18 cellular contexts compared by ENCODE assay signal in the genomic region with DNA sequence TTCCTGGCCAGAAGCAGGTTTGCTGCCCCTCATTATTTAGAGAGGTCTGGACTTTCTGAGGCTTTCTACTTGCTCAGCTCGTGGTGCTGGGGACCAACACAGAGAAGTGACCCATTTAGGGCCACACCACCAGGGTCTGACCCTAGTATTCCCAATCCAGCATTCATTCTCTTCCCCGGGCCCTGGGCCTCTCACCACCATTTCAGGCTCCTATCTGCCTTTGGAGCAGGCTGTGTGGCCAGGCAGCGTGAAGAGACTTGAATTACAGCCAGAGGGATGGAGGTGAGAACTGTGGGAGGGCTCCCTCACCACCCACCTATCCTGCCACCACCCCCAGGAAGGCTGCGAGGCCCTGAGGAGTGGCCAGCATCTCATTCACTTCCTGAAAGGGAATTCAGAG. TPM values are rescaled to one million over a fixed set of nuclear protein-coding genes. Genes with fewer than 3 reads are reported as not detected.
DNase-seq lines count a peak whose midpoint lies in the region; ATAC-seq, FAIRE-seq and TF ChIP-seq lines count a peak whose summit lies in the region.
"Had no signal": no experiment of that assay in that cellular context is flagged by ENCODE, and none has a peak within 500 bp of the region (broad histone marks: within the 10 kb centered on the region; RNA-seq: fewer than 3 reads in every experiment).

No MANE protein-coding gene starts in this region.

- POLR2A ChIA-PET in HepG2 (lab: Yijun Ruan, JAX) = interaction anchor here (0.7 to 3.1 kb wide), 9 partner anchors 11 to 164 kb away, joined by 3 to 21 read pairs (median 4); partner anchors contain the start of genes FAM222A and MVK

- H3K27ac Mint-ChIP-seq in activated naive CD4-positive, alpha-beta T cell treated with anti-CD3 and anti-CD28 coated beads, Interleukin-2, amount 10 ng/mL, durations not matched to agents 7 days and 5 days = no peak overlapping the region
- H3K27ac Mint-ChIP-seq: memory B cell; stimulated activated naive CD8-positive, alpha-beta T cell treated with anti-CD3 and anti-CD28 coated beads, Interleukin-15, Interleukin-2, amounts not matched to agents 100 ng/mL and 50 ng/mL, for 24 hours had no signal

- no peak for TF ChIP-seq CTCF in dorsolateral prefrontal cortex (IDR thresholded peaks at IDR 0.05 in 54 of 56, conservative IDR thresholded peaks at IDR 0.05 in 2 of 56; ENCODE audit: low read depth in 1 of 56, partially characterized antibody in 56 of 56)
- no peak for TF ChIP-seq CTCF in HepG2 (CRISPR knock-in tag; IDR thresholded peaks at IDR 0.05)
- no peak for TF ChIP-seq CTCF in spleen (IDR thresholded peaks at IDR 0.05 in 8 of 11, conservative IDR thresholded peaks at IDR 0.05 in 3 of 11)

- CTCF ChIA-PET in activated naive CD4-positive, alpha-beta T cell treated with anti-CD3 and anti-CD28 coated beads, Interleukin-2, amount 10 ng/mL, durations not matched to agents 7 days and 5 days (lab: Charles Lee) = no interaction called here
- CTCF ChIA-PET in HepG2 (lab: Yijun Ruan, JAX; ENCODE audit: low intra/inter-chr PET ratio, low total read pairs) = no interaction called here

- H3K36me3 Mint-ChIP-seq in activated naive CD4-positive, alpha-beta T cell treated with anti-CD3 and anti-CD28 coated beads, Interleukin-2, amount 10 ng/mL, durations not matched to agents 7 days and 5 days = no peaks in the 10 kb centered on the region
- H3K36me3 Mint-ChIP-seq: memory B cell had no signal

- H4K20me1 ChIP-seq in HepG2 (ENCODE audit: insufficient read depth, low read length) = no peaks in the 10 kb centered on the region

- H3K36me3 ChIP-seq in HepG2 (replicated peaks in 1 of 2; ENCODE audit: control insufficient read depth in 1 of 2, insufficient read depth in 2 of 2, low read length in 2 of 2) = no peaks in the 10 kb centered on the region; a peak in 1 of 5 replicates
- H3K36me3 ChIP-seq in spleen = no peaks in the 10 kb centered on the region
- H3K36me3 ChIP-seq: uterus had no signal

- peak overlapping the region; percentile 74 for H3K4me2 ChIP-seq in HepG2 (ENCODE audit: low read depth, low read length)

- H3K9me3 Mint-ChIP-seq in activated naive CD4-positive, alpha-beta T cell treated with anti-CD3 and anti-CD28 coated beads, Interleukin-2, amount 10 ng/mL, durations not matched to agents 7 days and 5 days = no peaks in the 10 kb centered on the region
- H3K9me3 Mint-ChIP-seq: memory B cell; stimulated activated naive CD8-positive, alpha-beta T cell treated with anti-CD3 and anti-CD28 coated beads, Interleukin-15, Interleukin-2, amounts not matched to agents 100 ng/mL and 50 ng/mL, for 24 hours had no signal

- TF ChIP-seq POLR2A in HepG2 (IDR thresholded peaks at IDR 0.05; ENCODE audit: insufficient read depth in 1 of 2, low read depth in 2 of 2, low read length in 2 of 2) (no peak), spleen (IDR thresholded peaks at IDR 0.05) (no peak)

- DNase-seq in activated naive CD4-positive, alpha-beta T cell treated with anti-CD3 and anti-CD28 coated beads, Interleukin-2, amount 50 U/mL, for 16 hours = peak; percentile 4
- no peak for DNase-seq in activated naive CD4-positive, alpha-beta T cell treated with anti-CD3 and anti-CD28 coated beads, Interleukin-2, amount 10 ng/mL, durations not matched to agents 7 days and 5 days
- DNase-seq in dorsolateral prefrontal cortex (peak in 7 of 10 donors; percentile 1 to 25 (median 11)), HepG2 (ENCODE audit: low spot score) (no peak), spleen (peak; percentile 46), NCI-H524 treated with DMSO at 0.1 percent for 48 hours (lab: John Stamatoyannopoulos, UW) (no peak)
- DNase-seq: caudate nucleus; COR-L47; effector memory CD4-positive, alpha-beta T cell; H7; NCI-H1694 treated with DMSO at 0.1 percent for 48 hours; occipital lobe had no signal

- 64% methylated on average over 3 of the region's 4 CpGs for WGBS in HepG2 (ENCODE audit: low lambda C conversion rate)
- 46 to 70% (median 57%) methylated on average over 3 to 4 of the region's 4 CpGs for WGBS in spleen, 5 donors

- no peaks in the 10 kb centered on the region for H3K9me3 ChIP-seq in HepG2 (ENCODE audit: low read length)
- H3K9me3 ChIP-seq in spleen = no peaks in the 10 kb centered on the region
- H3K9me3 ChIP-seq: uterus had no signal

- intact Hi-C loops in dorsolateral prefrontal cortex (cut with DNase I) (no loop called here), HepG2 (cut with micrococcal nuclease; ENCODE audit: unreplicated experiment) (no loop called here), spleen (cut with DNase I; ENCODE audit: low total_unique reads) (no loop called here)

- peak overlapping the region; percentile 41; the same call in 1 of the 2 replicates for H3K9ac ChIP-seq in HepG2 (ENCODE audit: insufficient read depth, low read depth, low read length)

- peaks cover 96% of the 10 kb centered on the region for H3K4me1 ChIP-seq in HepG2 (ENCODE audit: insufficient read depth, low read length)
- H3K4me1 ChIP-seq in spleen = peaks cover 0 to 92% (median 33%) of the 10 kb centered on the region in 6 donors
- H3K4me1 ChIP-seq: uterus had no signal

- H3K4me3 Mint-ChIP-seq in activated naive CD4-positive, alpha-beta T cell treated with anti-CD3 and anti-CD28 coated beads, Interleukin-2, amount 10 ng/mL, durations not matched to agents 7 days and 5 days = no peak overlapping the region
- H3K4me3 Mint-ChIP-seq: memory B cell; stimulated activated naive CD8-positive, alpha-beta T cell treated with anti-CD3 and anti-CD28 coated beads, Interleukin-15, Interleukin-2, amounts not matched to agents 100 ng/mL and 50 ng/mL, for 24 hours had no signal

- peaks cover 57% of the 10 kb centered on the region for H3K27me3 Mint-ChIP-seq in activated naive CD4-positive, alpha-beta T cell treated with anti-CD3 and anti-CD28 coated beads, Interleukin-2, amount 10 ng/mL, durations not matched to agents 7 days and 5 days

- H3K4me3 ChIP-seq in dorsolateral prefrontal cortex = no peak overlapping the region
- H3K4me3 ChIP-seq in HepG2 (replicated peaks in 1 of 3; ENCODE audit: insufficient read depth in 1 of 3, low read depth in 2 of 3, low read length in 3 of 3) = peak overlapping the region in 1 of 3 experiments; percentile 38; a peak in 2 of 6 replicates
- H3K4me3 ChIP-seq in spleen = no peak overlapping the region
- H3K4me3 ChIP-seq: uterus had no signal

- TF ChIP-seq EP300 in HepG2 (IDR thresholded peaks at IDR 0.05; ENCODE audit: low read depth in 2 of 2, low read length in 2 of 2) (no peak), HepG2 (CRISPR knock-in tag; IDR thresholded peaks at IDR 0.05; ENCODE audit: borderline replicate concordance) (no peak)

- no peaks in the 10 kb centered on the region for H3K4me1 Mint-ChIP-seq in activated naive CD4-positive, alpha-beta T cell treated with anti-CD3 and anti-CD28 coated beads, Interleukin-2, amount 10 ng/mL, durations not matched to agents 7 days and 5 days
- H3K4me1 Mint-ChIP-seq: memory B cell had no signal

- no peak overlapping the region for H2AFZ ChIP-seq in HepG2 (ENCODE audit: low read length)

- no peak for FAIRE-seq in HepG2 (lab: Jason Lieb, UNC)
- FAIRE-seq: G401.6 had no signal

- in situ Hi-C loops in HepG2 (cut with HindIII; ENCODE audit: extremely low pct_ligation_motif_present, low pct_unique_long_range_greater_than_20kb) = no loop called here

- BruUV-seq in HepG2 (replicated peaks; lab: Mats Ljungman, UMichigan) = no TSS peak

- ATAC-seq in HepG2 (no peak), GM21381 (IDR thresholded peaks at IDR 0.05; ENCODE audit: unreplicated experiment) (no peak), HG02840 (IDR thresholded peaks at IDR 0.05; ENCODE audit: low FRiP score, unreplicated experiment) (no peak)

- no peaks in the 10 kb centered on the region for H3K27me3 ChIP-seq in dorsolateral prefrontal cortex
- no peaks in the 10 kb centered on the region for H3K27me3 ChIP-seq in HepG2 (ENCODE audit: control insufficient read depth in 1 of 2, insufficient read depth in 2 of 2, low read length in 2 of 2)
- H3K27me3 ChIP-seq in spleen (replicated peaks in 1 of 7) = peaks cover 0 to 37% (median 0%) of the 10 kb centered on the region in 7 donors
- H3K27me3 ChIP-seq: uterus had no signal

- peaks cover 10% of the 10 kb centered on the region for H3K79me2 ChIP-seq in HepG2 (ENCODE audit: insufficient read depth, low read length)

- H3K27ac ChIP-seq in dorsolateral prefrontal cortex (peak overlapping the region in 14 of 59 donors; percentile 10 to 49 (median 32)), HepG2 (ENCODE audit: extremely low read length, insufficient read depth, low read length) (peak overlapping the region; percentile 67), spleen (peak overlapping the region in 7 of 8 donors; percentile 29 to 80 (median 75))
- H3K27ac ChIP-seq: uterus had no signal

- TF ChIP-seq RAD21 in HepG2 (CRISPR knock-in tag; IDR thresholded peaks at IDR 0.05) = no peak

RNA-seq across cellular contexts. Expression of gene FAM222A, which starts 24.6 kb away (rescaled TPM):
- total RNA-seq in dorsolateral prefrontal cortex = 10 to 100 TPM; 10.4 to 85.9 (median 23.1) TPM
- 7.2 and 9.6 TPM in 2 replicates for total RNA-seq in HepG2 (2016; rRNA removed; fragmentation: Illumina TruSeq; extraction: Trizol)
- 1.9 and 2.5 TPM in 2 replicates for total RNA-seq in HepG2 (2016; cell fraction: cytosol; rRNA removed; fragmentation: Illumina TruSeq; extraction: Trizol; ENCODE audit: low read depth)
- 5.6 and 8.3 TPM in 2 replicates for total RNA-seq in HepG2 (2016; cell fraction: insoluble cytoplasmic fraction; rRNA removed; fragmentation: Illumina TruSeq; extraction: Trizol)
- total RNA-seq in HepG2 (2016; cell fraction: membrane; rRNA removed; fragmentation: Illumina TruSeq; extraction: Trizol) = 7.5 TPM in 2 replicates
- total RNA-seq in HepG2 (2016; cell fraction: nucleus; rRNA removed; fragmentation: Illumina TruSeq; extraction: Trizol) = 7.0 and 7.5 TPM in 2 replicates
- 2.7 and 3.7 TPM in 2 replicates for polyA plus RNA-seq in HepG2 (2011; rRNA removed)
- polyA plus RNA-seq in HepG2 (2011; cell fraction: cytosol; rRNA removed) = 2.0 and 3.0 TPM in 2 replicates
- 3.8 and 4.7 TPM in 2 replicates for polyA plus RNA-seq in HepG2 (2011; cell fraction: nucleus; rRNA removed)
- polyA plus RNA-seq in HepG2 (2012) = 2.5 and 2.9 TPM in 2 replicates
- 2.5 and 2.6 TPM in 2 replicates for polyA plus RNA-seq in HepG2 (2016; cell fraction: cytosol; fragmentation: Illumina TruSeq; extraction: Trizol; ENCODE audit: low read depth)
- polyA plus RNA-seq in HepG2 (2016; cell fraction: insoluble cytoplasmic fraction; fragmentation: Illumina TruSeq; extraction: Trizol; ENCODE audit: low read depth) = 9.4 and 11.8 TPM in 2 replicates
- polyA plus RNA-seq in HepG2 (2016; cell fraction: membrane; fragmentation: Illumina TruSeq; extraction: Trizol; ENCODE audit: low read depth) = 8.4 and 9.5 TPM in 2 replicates
- 9.3 and 9.9 TPM in 2 replicates for polyA plus RNA-seq in HepG2 (2016; cell fraction: nucleus; fragmentation: Illumina TruSeq; extraction: Trizol; ENCODE audit: insufficient read depth, low read depth)
- 2.9 and 8.9 TPM in 2 replicates for polyA minus RNA-seq in HepG2 (2011; rRNA and poly(A)+ RNA removed; ENCODE audit: low replicate concordance)
- polyA minus RNA-seq in HepG2 (2011; cell fraction: cytosol; rRNA and poly(A)+ RNA removed) = 3.6 and 4.0 TPM in 2 replicates
- 7.9 and 8.2 TPM in 2 replicates for polyA minus RNA-seq in HepG2 (2011; cell fraction: nucleus; rRNA and poly(A)+ RNA removed)
- 10 to 100 TPM; 13.9 to 30.7 (median 21.5) TPM for total RNA-seq in spleen
- 1 to 10 TPM; 1.3 to 5.2 (median 2.1) TPM for polyA plus RNA-seq in spleen

Comparison
In these comparisons a context has a peak if more than half of its experiments do, and no peak if none do; other contexts are left out.
1. DNase-seq: peak in activated naive CD4-positive, alpha-beta T cell treated with anti-CD3 and anti-CD28 coated beads, Interleukin-2, amount 50 U/mL, for 16 hours (single experiment), dorsolateral prefrontal cortex (7 of 10) and spleen (single experiment); none in activated naive CD4-positive, alpha-beta T cell treated with anti-CD3 and anti-CD28 coated beads, Interleukin-2, amount 10 ng/mL, durations not matched to agents 7 days and 5 days (single experiment), HepG2 (single experiment) and NCI-H524 treated with DMSO at 0.1 percent for 48 hours (single experiment).